Comparison of ENCODE assay signal across 17 cellular contexts in genomic region chr22:47335460-47335859, GRCh38.
"Had no signal": no experiment of that assay in that cellular context is flagged by ENCODE, and none has a peak within 500 bp of the region (broad histone marks: within the 10 kb centered on the region; RNA-seq: fewer than 3 reads in every experiment).

No MANE protein-coding gene starts in this region.

- H3K4me1 Mint-ChIP-seq: nephron progenitor cell had no signal

- H3K27me3 Mint-ChIP-seq: type B pancreatic cell had no signal

- ATAC-seq: left cardiac atrium; lower lobe of right lung; naive thymus-derived CD4-positive, alpha-beta T cell had no signal

- H3K4me3 Mint-ChIP-seq: naive thymus-derived CD4-positive, alpha-beta T cell; nephron progenitor cell; type B pancreatic cell had no signal

- H3K27ac Mint-ChIP-seq: naive thymus-derived CD4-positive, alpha-beta T cell; nephron progenitor cell; type B pancreatic cell had no signal

- DNase-seq: effector memory CD4-positive, alpha-beta T cell; erythroblast; foreskin melanocyte; head of caudate nucleus; kidney; left cardiac atrium; left ventricle myocardium inferior; lower lobe of right lung; mesenchymal stem cell; naive thymus-derived CD4-positive, alpha-beta T cell; nephron progenitor cell; posterior cingulate gyrus; sigmoid colon; stimulated activated CD4-positive, alpha-beta T cell treated with anti-CD3 and anti-CD28 coated beads, Interleukin-2, amount 100 ng/mL, for 24 hours; stimulated activated CD4-positive, alpha-beta T cell treated with anti-CD3 and anti-CD28 coated beads, Interleukin-4, amount 100 ng/mL, for 4 hours; stimulated activated naive CD4-positive, alpha-beta T cell had no signal

- H3K36me3 Mint-ChIP-seq: type B pancreatic cell had no signal
